17 cellular contexts compared by ENCODE assay signal in the genomic region with DNA sequence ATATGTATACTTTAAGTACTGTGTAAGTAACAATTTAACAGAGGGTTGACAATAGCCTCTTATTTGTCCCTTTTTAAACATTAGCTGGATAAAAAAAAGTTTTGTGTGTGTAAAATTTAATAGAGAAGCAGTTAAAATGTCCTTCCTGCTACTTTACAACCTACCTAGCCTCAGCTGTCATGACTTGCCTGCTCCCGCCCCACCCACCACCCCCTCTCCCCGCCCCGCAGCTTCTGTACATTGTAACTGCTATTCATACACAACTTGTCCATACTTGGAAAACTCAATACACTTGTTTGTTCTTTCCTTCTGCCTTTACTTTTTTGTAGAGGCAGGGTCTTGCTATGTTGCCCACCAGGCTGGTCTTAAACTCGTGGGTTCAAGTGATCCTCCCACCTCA. TPM values are rescaled to one million over a fixed set of nuclear protein-coding genes. Genes with fewer than 3 reads are reported as not detected.
DNase-seq lines count a peak whose midpoint lies in the region; ATAC-seq, FAIRE-seq and TF ChIP-seq lines count a peak whose summit lies in the region.
"Had no signal": no experiment of that assay in that cellular context is flagged by ENCODE, and none has a peak within 500 bp of the region (broad histone marks: within the 10 kb centered on the region; RNA-seq: fewer than 3 reads in every experiment).

No MANE protein-coding gene starts in this region.

- no peak overlapping the region for H3K9ac ChIP-seq in mammary epithelial cell (ENCODE audit: insufficient read depth, low read length)
- H3K9ac ChIP-seq: GM23248 had no signal

- no peak overlapping the region for H2AFZ ChIP-seq in mammary epithelial cell (ENCODE audit: low read depth, low read length)
- H2AFZ ChIP-seq: GM23248 had no signal

- H3K27me3 ChIP-seq in mammary epithelial cell (ENCODE audit: insufficient read depth, low read length) (no peaks in the 10 kb centered on the region), breast epithelium (no peaks in the 10 kb centered on the region), transverse colon (no peaks in the 10 kb centered on the region)

- H4K20me1 ChIP-seq in mammary epithelial cell (ENCODE audit: insufficient read depth, low read length): no peaks in the 10 kb centered on the region

- TF ChIP-seq POLR2A in breast epithelium (IDR thresholded peaks at IDR 0.05): no peak
- no peak for TF ChIP-seq POLR2A in transverse colon (IDR thresholded peaks at IDR 0.05)

- H3K9me3 Mint-ChIP-seq in nephron progenitor cell: peaks cover 22% of the 10 kb centered on the region

- BruUV-seq in mammary epithelial cell (replicated peaks; lab: Mats Ljungman, UMichigan): no TSS peak

- H3K27ac ChIP-seq in mammary epithelial cell (ENCODE audit: insufficient read depth, low read depth, low read length): no peak overlapping the region
- H3K27ac ChIP-seq in breast epithelium: no peak overlapping the region
- peak overlapping the region; percentile 2 to 71 (median 54) for H3K27ac ChIP-seq in transverse colon
- H3K27ac ChIP-seq: 22Rv1, A549, GM23248 had no signal

- 62% methylated on average over 4 of the region's 4 CpGs for WGBS in mammary epithelial cell (ENCODE audit: low coverage, missing lambda C conversion rate)
- 55% methylated on average over 4 of the region's 4 CpGs; no CpG with 5 or more reads in 1 of the 2 donors for WGBS in transverse colon (ENCODE audit: low coverage in 1 of 2), 2 donors

- no peak overlapping the region for H3K27ac Mint-ChIP-seq in nephron progenitor cell
- H3K27ac Mint-ChIP-seq: CD14-positive monocyte had no signal

- peaks cover 89% of the 10 kb centered on the region for H3K79me2 ChIP-seq in mammary epithelial cell (ENCODE audit: insufficient read depth, low read length)

- intact Hi-C loops in mammary epithelial cell (cut with micrococcal nuclease) (no loop called here), breast epithelium (cut with DNase I; ENCODE audit: low total_unique reads) (no loop called here), left colon (cut with DNase I, micrococcal nuclease) (no loop called here), transverse colon (cut with DNase I; ENCODE audit: low total_unique reads) (no loop called here)

- H3K36me3 ChIP-seq in mammary epithelial cell (ENCODE audit: insufficient read depth, low read length) (no peaks in the 10 kb centered on the region), breast epithelium (no peaks in the 10 kb centered on the region), transverse colon (no peaks in the 10 kb centered on the region)
- H3K36me3 ChIP-seq: HAP-1 had no signal

- H3K4me2 ChIP-seq in mammary epithelial cell (ENCODE audit: insufficient read depth, low read depth, low read length): peak overlapping the region; percentile 47
- H3K4me2 ChIP-seq: A549 had no signal

- CTCF ChIA-PET in mammary epithelial cell (lab: Charles Lee; ENCODE audit: low non-redundant PET): no interaction called here

- H3K4me1 ChIP-seq in mammary epithelial cell (ENCODE audit: insufficient read depth, low read length) (peaks cover 6% of the 10 kb centered on the region), breast epithelium (no peaks in the 10 kb centered on the region), transverse colon (peaks cover 0 to 49% (median 26%) of the 10 kb centered on the region in 4 donors)
- H3K4me1 ChIP-seq: A549, HAP-1 had no signal

- in situ Hi-C loops in mammary epithelial cell (cut with MboI; ENCODE audit: low sequenced_read_pairs in 2 of 2): no loop called here
- in situ Hi-C loops in transverse colon (cut with MboI; ENCODE audit: low pct_ligation_motif_present in 1 of 4, low pct_unique_long_range_greater_than_20kb in 1 of 4, low sequenced_read_pairs in 3 of 4): no loop called here

- peak; percentile 81 for ATAC-seq in esophagus mucosa
- ATAC-seq in left colon: peak; percentile 88
- ATAC-seq: A549 had no signal

- no peak overlapping the region for H3K4me3 Mint-ChIP-seq in nephron progenitor cell
- H3K4me3 Mint-ChIP-seq: CD14-positive monocyte; CD4-positive, alpha-beta memory T cell had no signal

- H3K4me1 Mint-ChIP-seq in nephron progenitor cell: no peaks in the 10 kb centered on the region

- peaks cover 54% of the 10 kb centered on the region for H3K36me3 Mint-ChIP-seq in nephron progenitor cell (ENCODE audit: low read depth)

- TF ChIP-seq EP300 in transverse colon (IDR thresholded peaks at IDR 0.05; ENCODE audit: low read depth): no peak

- H3K4me3 ChIP-seq in mammary epithelial cell (replicated peaks in 1 of 3; ENCODE audit: insufficient read depth in 1 of 3, low read depth in 2 of 3, low read length in 3 of 3) (no peak overlapping the region), breast epithelium (no peak overlapping the region), transverse colon (no peak overlapping the region)
- H3K4me3 ChIP-seq: A549, GM23248, HAP-1 had no signal

- no peak for FAIRE-seq in RCC 7860 (lab: Jason Lieb, UNC)
- FAIRE-seq: A549 had no signal

- H3K9me3 ChIP-seq in mammary epithelial cell (replicated peaks; ENCODE audit: insufficient read depth, low read length) (no peaks in the 10 kb centered on the region), breast epithelium (no peaks in the 10 kb centered on the region), transverse colon (no peaks in the 10 kb centered on the region)
- H3K9me3 ChIP-seq: HAP-1 had no signal

- TF ChIP-seq CTCF in mammary epithelial cell (conservative IDR thresholded peaks at IDR 0.05 in 1 of 2, IDR thresholded peaks at IDR 0.05 in 1 of 2; ENCODE audit: extremely low read depth in 1 of 2, insufficient read depth in 1 of 2, low read depth in 1 of 2, low read length in 2 of 2): no peak
- TF ChIP-seq CTCF in breast epithelium (IDR thresholded peaks at IDR 0.05): no peak
- TF ChIP-seq CTCF in transverse colon (IDR thresholded peaks at IDR 0.05): no peak
- TF ChIP-seq CTCF in nephron progenitor cell (IDR thresholded peaks at IDR 0.05): no peak

- no peak for DNase-seq in mammary epithelial cell
- no peak for DNase-seq in breast epithelium (ENCODE audit: low spot score in 2 of 2)
- peak; percentile 33 to 46 for DNase-seq in left colon
- DNase-seq in transverse colon: peak; percentile 45
- no peak for DNase-seq in NCI-H1930 (lab: John Stamatoyannopoulos, UW)
- DNase-seq in RCC 7860 (ENCODE audit: low spot score): no peak
- DNase-seq in nephron progenitor cell: no peak
- DNase-seq: AML-193; CD4-positive, alpha-beta memory T cell; DMS79 treated with DMSO at 0.1 percent for 48 hours; GF-D8; GM23248 had no signal

- H3K27me3 Mint-ChIP-seq in nephron progenitor cell (ENCODE audit: low read depth, poor library complexity): no peaks in the 10 kb centered on the region
- H3K27me3 Mint-ChIP-seq: CD4-positive, alpha-beta memory T cell had no signal

- dilution Hi-C loops in mammary epithelial cell (cut with HindIII; ENCODE audit: low sequenced_read_pairs): no loop called here

RNA-seq across cellular contexts. Expression of a gene that starts 19.5 kb away (rescaled TPM):
- total RNA-seq in mammary epithelial cell (10 to 100 TPM; 24.6 to 36.5 TPM), breast epithelium (10 to 100 TPM; 33.0 to 69.4 (median 45.9) TPM), esophagus mucosa (54.4 TPM), left colon (10 to 100 TPM; 46.9 to 61.1 TPM), transverse colon (100 to 1,000 TPM in 1 of 4 donors, 10 to 100 TPM in 3; 37.0 to 117 (median 68.7) TPM)
- 5.7 TPM for polyA plus RNA-seq in mammary epithelial cell
- polyA minus RNA-seq in mammary epithelial cell: 7.6 TPM

RNA-seq across cellular contexts. Expression of a gene that starts 19.7 kb away (rescaled TPM):
- total RNA-seq in mammary epithelial cell (10 to 100 TPM; 46.3 to 49.5 TPM), breast epithelium (10 to 100 TPM; 33.1 to 67.2 (median 47.9) TPM), esophagus mucosa (37.1 TPM), left colon (10 to 100 TPM; 35.7 to 46.6 TPM), transverse colon (100 to 1,000 TPM in 1 of 4 donors, 10 to 100 TPM in 3; 15.3 to 105 (median 42.3) TPM)
- polyA plus RNA-seq in mammary epithelial cell: 16.8 TPM
- polyA minus RNA-seq in mammary epithelial cell: 90.8 TPM

Comparison
In these comparisons a context has a peak if more than half of its experiments do, and no peak if none do; other contexts are left out.
1. DNase-seq: peak in left colon (2 of 2) and transverse colon (single experiment); none in mammary epithelial cell (single experiment), breast epithelium (0 of 2), NCI-H1930 (0 of 2), RCC 7860 (single experiment) and nephron progenitor cell (single experiment).
2. H3K27ac ChIP-seq: peak in transverse colon (4 of 4); none in mammary epithelial cell (single experiment) and breast epithelium (0 of 2).